Comparison of ENCODE assay signal across 5 cellular contexts in the genomic region with DNA sequence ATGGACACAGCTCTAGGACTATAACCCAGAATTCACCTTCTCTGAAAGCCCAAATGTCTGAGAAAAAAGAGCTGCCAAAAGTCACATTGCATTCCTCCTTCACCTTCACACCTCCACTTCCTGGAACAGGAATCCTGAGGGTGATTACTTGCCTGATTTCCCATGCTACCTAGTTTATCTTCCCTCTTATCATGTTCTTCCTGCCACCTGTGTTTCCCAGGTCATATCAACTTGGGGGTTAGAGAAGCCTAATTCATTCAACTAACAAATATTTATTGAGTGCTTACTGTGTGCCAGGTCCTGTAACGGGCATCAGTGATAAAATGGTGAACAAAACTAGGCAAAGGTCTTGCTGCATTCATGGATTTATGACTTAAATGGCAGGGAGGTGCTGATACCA.
"Had no signal": no experiment of that assay in that cellular context is flagged by ENCODE, and none has a peak within 500 bp of the region (broad histone marks: within the 10 kb centered on the region; RNA-seq: fewer than 3 reads in every experiment).

No MANE protein-coding gene starts in this region.

- ATAC-seq: GM23338, HepG2 had no signal

- H3K27ac ChIP-seq: HL-60 had no signal

- H3K4me3 ChIP-seq: GM23338 had no signal

- DNase-seq: H9, HCEC 1CT had no signal
